11 cellular contexts compared by ENCODE assay signal in the genomic region with DNA sequence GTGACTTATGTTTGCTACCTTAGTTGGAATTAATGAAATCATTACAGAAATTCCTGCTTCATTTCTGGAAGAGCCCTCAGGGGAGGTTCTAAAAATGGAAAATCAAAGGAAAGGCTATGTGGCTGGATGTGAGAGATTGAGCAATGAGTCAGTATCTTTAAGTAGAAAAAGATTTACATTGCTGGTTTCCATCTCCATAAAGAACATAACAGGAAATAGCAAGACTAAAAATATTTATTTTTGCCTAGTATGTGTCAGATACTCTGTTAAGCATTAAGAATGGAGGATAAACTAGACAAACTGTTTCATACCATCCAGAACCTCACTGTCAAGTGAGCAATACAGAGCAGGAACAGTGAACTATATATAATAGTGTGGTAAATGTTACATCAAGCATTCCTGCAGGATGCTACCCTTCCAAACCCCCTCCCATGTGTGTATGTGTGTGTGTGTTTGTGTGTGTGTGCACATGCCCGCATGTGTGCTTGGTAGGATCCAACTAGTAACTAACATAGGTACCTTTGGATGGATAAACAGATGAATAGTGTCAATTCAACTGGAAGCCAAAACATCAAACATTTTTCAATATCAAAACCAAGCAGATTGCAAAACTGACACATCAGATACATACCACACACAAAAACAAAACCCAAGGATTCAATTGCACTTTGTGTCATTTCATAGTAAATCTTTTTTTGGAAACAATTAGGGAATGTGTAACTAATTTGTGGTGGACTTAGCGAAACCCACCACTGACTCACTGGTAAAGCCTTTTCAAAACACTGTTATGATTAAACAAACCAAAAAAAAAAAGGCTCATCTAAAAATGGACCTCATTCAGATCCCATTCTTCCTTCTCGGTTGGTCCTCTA.
DNase-seq lines count a peak whose midpoint lies in the region; ATAC-seq and TF ChIP-seq lines count a peak whose summit lies in the region.
"Had no signal": no experiment of that assay in that cellular context is flagged by ENCODE, and none has a peak within 500 bp of the region (broad histone marks: within the 10 kb centered on the region; RNA-seq: fewer than 3 reads in every experiment).

No MANE protein-coding gene starts in this region.

- peak overlapping the region; percentile 99 for H2AK5ac ChIP-seq in IMR-90 (ENCODE audit: low read depth, low read length)

- DNase-seq in IMR-90: peak; percentile 86
- DNase-seq in dorsolateral prefrontal cortex: no peak
- DNase-seq in superior temporal gyrus (ENCODE audit: extremely low spot score): peak; percentile 63
- DNase-seq in HuH-7 (ENCODE audit: low spot score): no peak
- DNase-seq in activated T-cell treated with anti-CD3 and anti-CD28 coated beads for 4 hours: no peak
- DNase-seq in amygdala (lab: John Stamatoyannopoulos, UW): no peak
- DNase-seq in GOT3 (lab: John Stamatoyannopoulos, UW): no peak
- DNase-seq: activated CD4-positive, CD25-positive, alpha-beta regulatory T cell; adrenal gland had no signal

- peaks cover 17% of the 10 kb centered on the region for H3K4me1 ChIP-seq in IMR-90 (ENCODE audit: control insufficient read depth, insufficient read depth, low read length)
- H3K4me1 ChIP-seq: adrenal gland had no signal

- H3K18ac ChIP-seq in IMR-90 (ENCODE audit: low read depth, low read length): peak overlapping the region; percentile 100

- peak overlapping the region; percentile 95 for H3K56ac ChIP-seq in IMR-90 (ENCODE audit: extremely low read depth, insufficient read depth, low read length)

- POLR2A ChIA-PET in IMR-90 (lab: Charles Lee; ENCODE audit: unreplicated experiment): interaction anchor here (0.6 kb wide), 1 partner anchor 68 kb away, joined by 9 read pairs; no protein-coding TSS in a partner anchor

- H3K27me3 ChIP-seq in IMR-90 (ENCODE audit: control insufficient read depth, insufficient read depth, low read length) (no peaks in the 10 kb centered on the region), dorsolateral prefrontal cortex (no peaks in the 10 kb centered on the region)
- H3K27me3 ChIP-seq: adrenal gland, tibial nerve had no signal

- H3K14ac ChIP-seq in IMR-90 (replicated peaks; ENCODE audit: low read depth, low read length): peak overlapping the region; percentile 99

- H4K8ac ChIP-seq in IMR-90 (ENCODE audit: low read depth in 2 of 2, low read length in 2 of 2): peak overlapping the region; percentile 87 to 98

- H3K9me3 ChIP-seq in IMR-90 (ENCODE audit: control insufficient read depth, insufficient read depth, low read length): no peaks in the 10 kb centered on the region
- H3K9me3 ChIP-seq: adrenal gland, tibial nerve had no signal

- peak; percentile 73 for ATAC-seq in GM19452 (IDR thresholded peaks at IDR 0.05; ENCODE audit: unreplicated experiment)
- ATAC-seq in IMR-90 (ENCODE audit: low read depth): peak; percentile 83

- H2AFZ ChIP-seq in IMR-90 (replicated peaks; ENCODE audit: low read length, poor library complexity): no peak overlapping the region

- peak overlapping the region; percentile 90 for H4K5ac ChIP-seq in IMR-90 (ENCODE audit: low read depth, low read length)

- H2BK5ac ChIP-seq in IMR-90 (ENCODE audit: low read depth, low read length, poor library complexity, severe bottlenecking): peak overlapping the region; percentile 100

- H3K9me1 ChIP-seq in IMR-90 (ENCODE audit: insufficient read depth, low read length): peaks cover 13% of the 10 kb centered on the region

- peaks cover 0 to 20% of the 10 kb centered on the region in 2 experiments; a peak in 3 of 4 replicates for H3K79me1 ChIP-seq in IMR-90 (ENCODE audit: low read depth in 1 of 2, low read length in 2 of 2)

- peak overlapping the region; percentile 100; the same call in 2 of the 3 replicates for H2BK15ac ChIP-seq in IMR-90 (ENCODE audit: low read depth, low read length)

- peak overlapping the region; percentile 100 for H2BK120ac ChIP-seq in IMR-90 (ENCODE audit: low read depth, low read length)

- H3K23ac ChIP-seq in IMR-90 (ENCODE audit: low read depth, low read length): peak overlapping the region; percentile 99

- no peaks in the 10 kb centered on the region for H3K36me3 ChIP-seq in IMR-90 (ENCODE audit: control insufficient read depth, insufficient read depth, low read length)
- H3K36me3 ChIP-seq: adrenal gland, tibial nerve had no signal

- no peak for TF ChIP-seq RAD21 in IMR-90 (IDR thresholded peaks at IDR 0.05; ENCODE audit: low read length)

- H4K20me1 ChIP-seq in IMR-90 (ENCODE audit: insufficient read depth, low read length): peaks cover 3% of the 10 kb centered on the region; the same call in 1 of the 2 replicates

- dilution Hi-C loops in IMR-90 (cut with HindIII; ENCODE audit: low sequenced_read_pairs, unreplicated experiment): no loop called here

- CTCF ChIA-PET in IMR-90 (lab: Yijun Ruan, JAX): interaction anchor here (0.6 kb wide), 1 partner anchor 662 kb away, joined by 3 read pairs; no protein-coding TSS in a partner anchor

- H3K9ac ChIP-seq in IMR-90 (ENCODE audit: low read depth, low read length): peak overlapping the region; percentile 26; the same call in 1 of the 2 replicates

- intact Hi-C loops in IMR-90 (cut with micrococcal nuclease): loop anchor here (10.0 kb wide), 1 partner anchor 144 kb away; no protein-coding TSS in a partner anchor
- intact Hi-C loops in dorsolateral prefrontal cortex (cut with DNase I): no loop called here

- H3K4me2 ChIP-seq in IMR-90 (ENCODE audit: low read depth, low read length): peak overlapping the region; percentile 69

- in situ Hi-C loops in IMR-90 (cut with MboI; ENCODE audit: low sequenced_read_pairs): no loop called here

- peak overlapping the region; percentile 100 for H2BK20ac ChIP-seq in IMR-90 (ENCODE audit: low read depth, low read length)

- peak overlapping the region; percentile 100 for H3K4ac ChIP-seq in IMR-90 (ENCODE audit: low read depth, low read length)

- no TSS peak for BruUV-seq in IMR-90 (replicated peaks; lab: Mats Ljungman, UMichigan)

- H4K91ac ChIP-seq in IMR-90 (ENCODE audit: insufficient read depth, low read depth, low read length): peak overlapping the region; percentile 99

- H3K4me3 ChIP-seq in IMR-90 (ENCODE audit: insufficient read depth, low read depth, low read length): no peak overlapping the region
- H3K4me3 ChIP-seq in dorsolateral prefrontal cortex: no peak overlapping the region
- H3K4me3 ChIP-seq: adrenal gland, tibial nerve had no signal

- peak overlapping the region; percentile 88 for H3K27ac ChIP-seq in IMR-90 (ENCODE audit: insufficient read depth, low read length)
- H3K27ac ChIP-seq in dorsolateral prefrontal cortex: peak overlapping the region in 30 of 59 donors; percentile 0 to 74 (median 30)
- H3K27ac ChIP-seq: adrenal gland, tibial nerve had no signal

- H2AK9ac ChIP-seq in IMR-90 (replicated peaks; ENCODE audit: low read depth, low read length, poor library complexity): peak overlapping the region; percentile 97

- TF ChIP-seq POLR2A in IMR-90 (IDR thresholded peaks at IDR 0.05; ENCODE audit: low read depth, low read length): no peak

- no peak for TF ChIP-seq CTCF in IMR-90 (conservative IDR thresholded peaks at IDR 0.05; ENCODE audit: low read depth, low read length)
- no peak for TF ChIP-seq CTCF in dorsolateral prefrontal cortex (IDR thresholded peaks at IDR 0.05 in 54 of 56, conservative IDR thresholded peaks at IDR 0.05 in 2 of 56; ENCODE audit: low read depth in 1 of 56, partially characterized antibody in 56 of 56)

- WGBS in IMR-90 (ENCODE audit: extremely low coverage in 2 of 2, insufficient read length in 1 of 2), 2 experiments: 14% methylated on average over 1 of the region's 3 CpGs; no CpG with 5 or more reads in 1 of the 2 experiments

TF ChIP-seq in IMR-90, 13 proteins besides CTCF, POLR2A, EP300 and RAD21:
- TF ChIP-seq CEBPB (IDR thresholded peaks at IDR 0.05; ENCODE audit: low read depth, low read length): peak; percentile 90
- peak; percentile 1; the same call in 1 of the 2 replicates for TF ChIP-seq BHLHE40 (IDR thresholded peaks at IDR 0.05; ENCODE audit: low read depth, low read length)
- TF ChIP-seq CHD1 (IDR thresholded peaks at IDR 0.05; ENCODE audit: low read depth, low read length): no peak
- TF ChIP-seq FOS (IDR thresholded peaks at IDR 0.05; ENCODE audit: low read depth, low read length): peak; percentile 46; the same call in 1 of the 2 replicates

Comparison
In these comparisons a context has a peak if more than half of its experiments do, and no peak if none do; other contexts are left out.
1. DNase-seq: peak in IMR-90 (single experiment) and superior temporal gyrus (single experiment); none in dorsolateral prefrontal cortex (0 of 10), HuH-7 (single experiment), activated T-cell treated with anti-CD3 and anti-CD28 coated beads for 4 hours (single experiment), amygdala (0 of 56) and GOT3 (single experiment).